Comparison of ENCODE assay signal across 24 cellular contexts in genomic region chr6:17974570-17975368, GRCh38. TPM values are rescaled to one million over a fixed set of nuclear protein-coding genes. Genes with fewer than 3 reads are reported as not detected.
DNase-seq lines count a peak whose midpoint lies in the region; ATAC-seq, FAIRE-seq and TF ChIP-seq lines count a peak whose summit lies in the region.
"Had no signal": no experiment of that assay in that cellular context is flagged by ENCODE, and none has a peak within 500 bp of the region (broad histone marks: within the 10 kb centered on the region; RNA-seq: fewer than 3 reads in every experiment).

No MANE protein-coding gene starts in this region.

- no TSS peak for BruUV-seq in HepG2 (replicated peaks; lab: Mats Ljungman, UMichigan)

- no peak overlapping the region for H3K4me2 ChIP-seq in HepG2 (ENCODE audit: low read depth, low read length)
- H3K4me2 ChIP-seq: BLaER1 had no signal

- FAIRE-seq in HepG2 (lab: Jason Lieb, UNC), result no peak
- FAIRE-seq: A204.1, D721Med, GM12878, GM19239, H1 had no signal

- 96% methylated on average over 5 of the region's 5 CpGs for WGBS in HepG2 (ENCODE audit: low lambda C conversion rate)
- 46 to 60% (median 48%) methylated on average over 5 of the region's 5 CpGs for WGBS in psoas muscle, 3 donors

- H3K4me1 ChIP-seq in cardiac muscle cell (ENCODE audit: low read depth), result peaks cover 46% of the 10 kb centered on the region
- H3K4me1 ChIP-seq in left ventricle myocardium inferior, result peaks cover 78% of the 10 kb centered on the region
- H3K4me1 ChIP-seq in HepG2 (ENCODE audit: insufficient read depth, low read length), result peaks cover 11% of the 10 kb centered on the region
- H3K4me1 ChIP-seq in psoas muscle, result peaks cover 68% of the 10 kb centered on the region

- H3K4me3 ChIP-seq in cardiac muscle cell, result no peak overlapping the region
- H3K4me3 ChIP-seq in left ventricle myocardium inferior, result no peak overlapping the region
- no peak overlapping the region for H3K4me3 ChIP-seq in HepG2 (replicated peaks in 1 of 3; ENCODE audit: insufficient read depth in 1 of 3, low read depth in 2 of 3, low read length in 3 of 3)
- peak overlapping the region; percentile 15 for H3K4me3 ChIP-seq in psoas muscle
- H3K4me3 ChIP-seq: BLaER1, GM12878, GM23248 had no signal

- in situ Hi-C loops in HepG2 (cut with HindIII; ENCODE audit: extremely low pct_ligation_motif_present, low pct_unique_long_range_greater_than_20kb), result no loop called here

- H3K9me3 ChIP-seq in cardiac muscle cell (ENCODE audit: low read depth), result no peaks in the 10 kb centered on the region
- no peaks in the 10 kb centered on the region for H3K9me3 ChIP-seq in left ventricle myocardium inferior (replicated peaks)
- no peaks in the 10 kb centered on the region for H3K9me3 ChIP-seq in HepG2 (ENCODE audit: low read length)
- H3K9me3 ChIP-seq in psoas muscle, result no peaks in the 10 kb centered on the region

- TF ChIP-seq RAD21 in HepG2 (CRISPR knock-in tag; IDR thresholded peaks at IDR 0.05), result no peak

- intact Hi-C loops in cardiac septum (cut with DNase I), result no loop called here
- intact Hi-C loops in left ventricle myocardium inferior (cut with micrococcal nuclease), result no loop called here
- intact Hi-C loops in left cardiac atrium (cut with DNase I), result loop anchor here in 1 of 2 donors (5.0 kb wide), 1 partner anchor 47 kb away; no protein-coding TSS in a partner anchor
- intact Hi-C loops in HepG2 (cut with micrococcal nuclease; ENCODE audit: unreplicated experiment), result no loop called here
- intact Hi-C loops in psoas muscle (cut with DNase I), result no loop called here

- CTCF ChIA-PET in HepG2 (lab: Yijun Ruan, JAX; ENCODE audit: low intra/inter-chr PET ratio, low total read pairs), result no interaction called here

- H3K27me3 ChIP-seq in cardiac muscle cell (no peaks in the 10 kb centered on the region), left ventricle myocardium inferior (ENCODE audit: low read depth) (no peaks in the 10 kb centered on the region), HepG2 (ENCODE audit: control insufficient read depth in 1 of 2, insufficient read depth in 2 of 2, low read length in 2 of 2) (no peaks in the 10 kb centered on the region), psoas muscle (ENCODE audit: insufficient read depth in 3 of 3, low read length in 2 of 3) (no peaks in the 10 kb centered on the region)
- H3K27me3 ChIP-seq: BLaER1 had no signal

- peaks cover 6% of the 10 kb centered on the region; the same call in 1 of the 2 replicates for H4K20me1 ChIP-seq in HepG2 (ENCODE audit: insufficient read depth, low read length)
- H4K20me1 ChIP-seq: BLaER1 had no signal

- DNase-seq in cardiac muscle cell (ENCODE audit: low read depth in 1 of 2, low spot score in 1 of 2) (no peak), cardiac septum (ENCODE audit: low spot score) (no peak), left ventricle myocardium inferior (no peak), left cardiac atrium (no peak), HepG2 (ENCODE audit: low spot score) (no peak), psoas muscle (no peak)
- no peak for DNase-seq in activated CD4-positive, CD25-positive, alpha-beta regulatory T cell (lab: John Stamatoyannopoulos, UW)
- DNase-seq: CD4-positive, alpha-beta T cell; CD8-positive, alpha-beta memory T cell; DMS 273 treated with DMSO at 0.1 percent for 48 hours; DMS79; EL; GDM1; GM23248; H7; HCEC 1CT had no signal

- peaks cover 44% of the 10 kb centered on the region for H3K79me2 ChIP-seq in HepG2 (ENCODE audit: insufficient read depth, low read length)

- no peak for TF ChIP-seq EP300 in HepG2 (IDR thresholded peaks at IDR 0.05; ENCODE audit: low read depth in 2 of 2, low read length in 2 of 2)
- no peak for TF ChIP-seq EP300 in HepG2 (CRISPR knock-in tag; IDR thresholded peaks at IDR 0.05; ENCODE audit: borderline replicate concordance)

- no peak overlapping the region for H2AFZ ChIP-seq in HepG2 (ENCODE audit: low read length)
- H2AFZ ChIP-seq: GM23248 had no signal

- H3K27ac ChIP-seq in cardiac muscle cell, result peak overlapping the region; percentile 98
- peak overlapping the region; percentile 80 for H3K27ac ChIP-seq in left ventricle myocardium inferior (replicated peaks)
- no peak overlapping the region for H3K27ac ChIP-seq in HepG2 (ENCODE audit: extremely low read length, insufficient read depth, low read length)
- peak overlapping the region; percentile 42 for H3K27ac ChIP-seq in psoas muscle
- H3K27ac ChIP-seq: 22Rv1, BLaER1, GM23248 had no signal

- POLR2A ChIA-PET in HepG2 (lab: Yijun Ruan, JAX), result interaction anchor here (2.1 kb wide), 1 partner anchor 12 kb away, joined by 8 read pairs; the partner anchor contains the start of gene KIF13A

- ATAC-seq in left cardiac atrium (no peak), HepG2 (peak; percentile 54), psoas muscle (peak in 2 of 4 donors; percentile 41 to 72), HG03196 (IDR thresholded peaks at IDR 0.05; ENCODE audit: unreplicated experiment) (no peak)
- ATAC-seq: GM12878 had no signal

- no peak overlapping the region for H3K9ac ChIP-seq in HepG2 (ENCODE audit: insufficient read depth, low read depth, low read length)
- H3K9ac ChIP-seq: BLaER1, GM23248 had no signal

- H3K36me3 ChIP-seq in cardiac muscle cell, result peaks cover 5% of the 10 kb centered on the region
- H3K36me3 ChIP-seq in left ventricle myocardium inferior, result no peaks in the 10 kb centered on the region
- no peaks in the 10 kb centered on the region for H3K36me3 ChIP-seq in HepG2 (replicated peaks in 1 of 2; ENCODE audit: control insufficient read depth in 1 of 2, insufficient read depth in 2 of 2, low read length in 2 of 2)
- no peaks in the 10 kb centered on the region for H3K36me3 ChIP-seq in psoas muscle (ENCODE audit: insufficient read depth in 1 of 2, low read depth in 1 of 2)

- TF ChIP-seq CTCF in cardiac muscle cell (IDR thresholded peaks at IDR 0.05; ENCODE audit: low read depth, low read length) (no peak), left ventricle myocardium inferior (IDR thresholded peaks at IDR 0.05; ENCODE audit: borderline replicate concordance) (no peak), HepG2 (CRISPR knock-in tag; IDR thresholded peaks at IDR 0.05) (no peak), psoas muscle (IDR thresholded peaks at IDR 0.05) (no peak)

- no peak for TF ChIP-seq POLR2A in HepG2 (IDR thresholded peaks at IDR 0.05; ENCODE audit: insufficient read depth in 1 of 2, low read depth in 2 of 2, low read length in 2 of 2)

TF ChIP-seq in HepG2, 621 proteins besides CTCF, POLR2A, EP300 and RAD21:
- no peak for TF ChIP-seq IKZF1 (IDR thresholded peaks at IDR 0.05)
- TF ChIP-seq STAG1 (CRISPR knock-in tag; IDR thresholded peaks at IDR 0.05), result no peak
- peak; percentile 22; the same call in 1 of the 2 replicates for TF ChIP-seq CEBPG (CRISPR knock-in tag; IDR thresholded peaks at IDR 0.05)
- TF ChIP-seq HNF4A (CRISPR knock-in tag; IDR thresholded peaks at IDR 0.05), result peak; percentile 49
- TF ChIP-seq FOXK2 (IDR thresholded peaks at IDR 0.05), result no peak
TF ChIP-seq in HepG2: peak in this region for 2.

RNA-seq across cellular contexts. Expression of gene KIF13A, which starts 12.7 kb away (rescaled TPM):
- total RNA-seq in cardiac muscle cell (55.8 and 96.9 TPM in 2 replicates), cardiac septum (145 TPM), left ventricle myocardium inferior (85.7 TPM), left cardiac atrium (10 to 100 TPM; 60.5 to 64.7 TPM), HepG2 (2016; rRNA removed; fragmentation: Illumina TruSeq; extraction: Trizol) (37.2 and 48.3 TPM in 2 replicates), psoas muscle (10 to 100 TPM; 62.0 to 80.2 (median 75.0) TPM)
- polyA plus RNA-seq in cardiac muscle cell (39.1 and 65.2 TPM in 2 replicates), HepG2 (2011; rRNA removed) (19.5 and 21.1 TPM in 2 replicates), psoas muscle (10 to 100 TPM; 17.0 to 75.0 (median 27.7) TPM)
- 12.1 and 13.7 TPM in 2 replicates for total RNA-seq in HepG2 (2016; cell fraction: cytosol; rRNA removed; fragmentation: Illumina TruSeq; extraction: Trizol; ENCODE audit: low read depth)
- total RNA-seq in HepG2 (2016; cell fraction: insoluble cytoplasmic fraction; rRNA removed; fragmentation: Illumina TruSeq; extraction: Trizol), result 35.4 and 47.0 TPM in 2 replicates
- 23.2 and 29.0 TPM in 2 replicates for total RNA-seq in HepG2 (2016; cell fraction: membrane; rRNA removed; fragmentation: Illumina TruSeq; extraction: Trizol)
- 37.1 and 42.5 TPM in 2 replicates for total RNA-seq in HepG2 (2016; cell fraction: nucleus; rRNA removed; fragmentation: Illumina TruSeq; extraction: Trizol)
- polyA plus RNA-seq in HepG2 (2011; cell fraction: cytosol; rRNA removed), result 14.7 and 19.5 TPM in 2 replicates
- 16.8 and 17.7 TPM in 2 replicates for polyA plus RNA-seq in HepG2 (2011; cell fraction: nucleus; rRNA removed)
- polyA plus RNA-seq in HepG2 (2012), result 17.5 and 22.9 TPM in 2 replicates
- 12.4 and 13.8 TPM in 2 replicates for polyA plus RNA-seq in HepG2 (2016; cell fraction: cytosol; fragmentation: Illumina TruSeq; extraction: Trizol; ENCODE audit: low read depth)
- polyA plus RNA-seq in HepG2 (2016; cell fraction: insoluble cytoplasmic fraction; fragmentation: Illumina TruSeq; extraction: Trizol; ENCODE audit: low read depth), result 33.5 and 35.2 TPM in 2 replicates
- polyA plus RNA-seq in HepG2 (2016; cell fraction: membrane; fragmentation: Illumina TruSeq; extraction: Trizol; ENCODE audit: low read depth), result 17.4 and 21.2 TPM in 2 replicates
- 32.6 and 33.2 TPM in 2 replicates for polyA plus RNA-seq in HepG2 (2016; cell fraction: nucleus; fragmentation: Illumina TruSeq; extraction: Trizol; ENCODE audit: insufficient read depth, low read depth)
- polyA minus RNA-seq in HepG2 (2011; rRNA and poly(A)+ RNA removed; ENCODE audit: low replicate concordance), result 22.0 and 49.6 TPM in 2 replicates
- 22.4 TPM in 2 replicates for polyA minus RNA-seq in HepG2 (2011; cell fraction: cytosol; rRNA and poly(A)+ RNA removed)
- polyA minus RNA-seq in HepG2 (2011; cell fraction: nucleus; rRNA and poly(A)+ RNA removed), result 55.1 and 57.9 TPM in 2 replicates
